1 cellular context compared by ENCODE assay signal in genomic region chr10:93841930-93842329, GRCh38.
TF ChIP-seq lines count a peak whose summit lies in the region.

No MANE protein-coding gene starts in this region.

TF ChIP-seq in WTC11, 78 proteins besides CTCF, POLR2A, EP300 and RAD21 (continued from another document):
- TF ChIP-seq, protein P1, sequence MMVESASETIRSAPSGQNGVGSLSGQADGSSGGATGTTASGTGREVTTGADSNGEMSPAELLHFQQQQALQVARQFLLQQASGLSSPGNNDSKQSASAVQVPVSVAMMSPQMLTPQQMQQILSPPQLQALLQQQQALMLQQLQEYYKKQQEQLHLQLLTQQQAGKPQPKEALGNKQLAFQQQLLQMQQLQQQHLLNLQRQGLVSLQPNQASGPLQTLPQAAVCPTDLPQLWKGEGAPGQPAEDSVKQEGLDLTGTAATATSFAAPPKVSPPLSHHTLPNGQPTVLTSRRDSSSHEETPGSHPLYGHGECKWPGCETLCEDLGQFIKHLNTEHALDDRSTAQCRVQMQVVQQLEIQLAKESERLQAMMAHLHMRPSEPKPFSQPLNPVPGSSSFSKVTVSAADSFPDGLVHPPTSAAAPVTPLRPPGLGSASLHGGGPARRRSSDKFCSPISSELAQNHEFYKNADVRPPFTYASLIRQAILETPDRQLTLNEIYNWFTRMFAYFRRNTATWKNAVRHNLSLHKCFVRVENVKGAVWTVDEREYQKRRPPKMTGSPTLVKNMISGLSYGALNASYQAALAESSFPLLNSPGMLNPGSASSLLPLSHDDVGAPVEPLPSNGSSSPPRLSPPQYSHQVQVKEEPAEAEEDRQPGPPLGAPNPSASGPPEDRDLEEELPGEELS (CRISPR knock-in tag; IDR thresholded peaks at IDR 0.05) = peak; percentile 73; the same call in 1 of the 2 replicates
- TF ChIP-seq, protein P2, sequence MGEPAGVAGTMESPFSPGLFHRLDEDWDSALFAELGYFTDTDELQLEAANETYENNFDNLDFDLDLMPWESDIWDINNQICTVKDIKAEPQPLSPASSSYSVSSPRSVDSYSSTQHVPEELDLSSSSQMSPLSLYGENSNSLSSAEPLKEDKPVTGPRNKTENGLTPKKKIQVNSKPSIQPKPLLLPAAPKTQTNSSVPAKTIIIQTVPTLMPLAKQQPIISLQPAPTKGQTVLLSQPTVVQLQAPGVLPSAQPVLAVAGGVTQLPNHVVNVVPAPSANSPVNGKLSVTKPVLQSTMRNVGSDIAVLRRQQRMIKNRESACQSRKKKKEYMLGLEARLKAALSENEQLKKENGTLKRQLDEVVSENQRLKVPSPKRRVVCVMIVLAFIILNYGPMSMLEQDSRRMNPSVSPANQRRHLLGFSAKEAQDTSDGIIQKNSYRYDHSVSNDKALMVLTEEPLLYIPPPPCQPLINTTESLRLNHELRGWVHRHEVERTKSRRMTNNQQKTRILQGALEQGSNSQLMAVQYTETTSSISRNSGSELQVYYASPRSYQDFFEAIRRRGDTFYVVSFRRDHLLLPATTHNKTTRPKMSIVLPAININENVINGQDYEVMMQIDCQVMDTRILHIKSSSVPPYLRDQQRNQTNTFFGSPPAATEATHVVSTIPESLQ (CRISPR knock-in tag; IDR thresholded peaks at IDR 0.05) = no peak
- no peak for TF ChIP-seq ZMAT4 (CRISPR knock-in tag; IDR thresholded peaks at IDR 0.05)
- TF ChIP-seq USF2 (CRISPR knock-in tag; IDR thresholded peaks at IDR 0.05) = peak; percentile 17; the same call in 1 of the 2 replicates
- TF ChIP-seq EMX1 (CRISPR knock-in tag; IDR thresholded peaks at IDR 0.05) = no peak
- no peak for TF ChIP-seq FOXP1 (CRISPR knock-in tag; IDR thresholded peaks at IDR 0.05; ENCODE audit: borderline replicate concordance)
- peak; percentile 53; the same call in 1 of the 2 replicates for TF ChIP-seq ETV6 (CRISPR knock-in tag; IDR thresholded peaks at IDR 0.05)
- TF ChIP-seq NR1H2 (CRISPR knock-in tag; IDR thresholded peaks at IDR 0.05) = no peak
